In genomic region chr16:17404903-17405691, GRCh38 we compare ENCODE assay signal across 9 cellular contexts.
DNase-seq lines count a peak whose midpoint lies in the region; ATAC-seq and TF ChIP-seq lines count a peak whose summit lies in the region.
"Had no signal": no experiment of that assay in that cellular context is flagged by ENCODE, and none has a peak within 500 bp of the region (broad histone marks: within the 10 kb centered on the region; RNA-seq: fewer than 3 reads in every experiment).

No MANE protein-coding gene starts in this region.

- no peak overlapping the region for H3K4me3 ChIP-seq in SK-N-MC
- H3K4me3 ChIP-seq in brain microvascular endothelial cell (ENCODE audit: low read depth, low read length), result no peak overlapping the region

- DNase-seq in Ammon's horn (ENCODE audit: low spot score), result peak; percentile 97
- DNase-seq in SK-N-MC (ENCODE audit: low read depth, low spot score), result no peak
- DNase-seq in fibroblast of the conjunctiva (ENCODE audit: low read depth), result peak; percentile 76
- peak; percentile 85 for DNase-seq in osteocyte (ENCODE audit: extremely low spot score, unreplicated experiment)
- DNase-seq in AML-193 (lab: John Stamatoyannopoulos, UW), result no peak
- DNase-seq in brain microvascular endothelial cell, result no peak
- DNase-seq: stimulated activated CD4-positive, alpha-beta T cell treated with anti-CD3 and anti-CD28 coated beads, Interleukin-2, amount 100 ng/mL, for 48 hours had no signal

- H3K9me3 ChIP-seq in SK-N-MC (ENCODE audit: low read depth, low read length), result no peaks in the 10 kb centered on the region

- TF ChIP-seq CTCF in osteocyte (IDR thresholded peaks at IDR 0.05), result no peak
- no peak for TF ChIP-seq CTCF in brain microvascular endothelial cell (IDR thresholded peaks at IDR 0.05; ENCODE audit: low read depth, low read length, missing control alignments)

- H3K27me3 ChIP-seq in brain microvascular endothelial cell (replicated peaks), result no peaks in the 10 kb centered on the region

- H3K36me3 ChIP-seq in SK-N-MC (ENCODE audit: insufficient read depth, low read length) (no peaks in the 10 kb centered on the region), brain microvascular endothelial cell (replicated peaks) (no peaks in the 10 kb centered on the region)

- no peak overlapping the region for H3K4me3 Mint-ChIP-seq in osteocyte (ENCODE audit: unreplicated experiment)

- H3K36me3 Mint-ChIP-seq in osteocyte (ENCODE audit: unreplicated experiment), result no peaks in the 10 kb centered on the region

- H3K27ac ChIP-seq in SK-N-MC, result peak overlapping the region; percentile 56
- no peak overlapping the region for H3K27ac ChIP-seq in brain microvascular endothelial cell

- no peaks in the 10 kb centered on the region for H3K9me3 Mint-ChIP-seq in osteocyte (ENCODE audit: unreplicated experiment)

- in situ Hi-C loops in brain microvascular endothelial cell (cut with HindIII; ENCODE audit: low pct_ligation_motif_present, low sequenced_read_pairs), result no loop called here

- peaks cover 34% of the 10 kb centered on the region for H3K4me1 Mint-ChIP-seq in osteocyte (ENCODE audit: unreplicated experiment)

- no peak overlapping the region for H3K9ac ChIP-seq in SK-N-MC (ENCODE audit: insufficient read length)

- ATAC-seq in GM21515 (IDR thresholded peaks at IDR 0.05; ENCODE audit: unreplicated experiment) (no peak), HG03520 (IDR thresholded peaks at IDR 0.05; ENCODE audit: unreplicated experiment) (no peak)

- peak overlapping the region; percentile 98 for H3K27ac Mint-ChIP-seq in osteocyte (ENCODE audit: unreplicated experiment)

- no peaks in the 10 kb centered on the region for H3K27me3 Mint-ChIP-seq in osteocyte (ENCODE audit: unreplicated experiment)

Comparison
In these comparisons a context has a peak if more than half of its experiments do, and no peak if none do; other contexts are left out.
1. DNase-seq: peak in Ammon's horn (single experiment), fibroblast of the conjunctiva (single experiment) and osteocyte (single experiment); none in SK-N-MC (single experiment), AML-193 (0 of 2) and brain microvascular endothelial cell (single experiment).